ENCODE assay signal across 20 cellular contexts in genomic region chr3:40143283-40144090, GRCh38.
DNase-seq lines count a peak whose midpoint lies in the region; ATAC-seq and TF ChIP-seq lines count a peak whose summit lies in the region.
"Had no signal": no experiment of that assay in that cellular context is flagged by ENCODE, and none has a peak within 500 bp of the region (broad histone marks: within the 10 kb centered on the region; RNA-seq: fewer than 3 reads in every experiment).

No MANE protein-coding gene starts in this region.

- TF ChIP-seq EP300 in SK-N-SH (IDR thresholded peaks at IDR 0.05; ENCODE audit: borderline replicate concordance in 1 of 2, low read depth in 1 of 2, low read length in 1 of 2): no peak

- H3K4me3 ChIP-seq in SK-N-SH (ENCODE audit: low read depth in 2 of 2, low read length in 1 of 2) (no peak overlapping the region), MG63 (no peak overlapping the region), fibroblast of the aortic adventitia (ENCODE audit: low read depth, low read length) (no peak overlapping the region), skeletal muscle satellite cell (ENCODE audit: low read length) (no peak overlapping the region)

- no peak overlapping the region for H3K4me2 ChIP-seq in SK-N-SH
- peak overlapping the region; percentile 1 for H3K4me2 ChIP-seq in skeletal muscle satellite cell (ENCODE audit: low read length)

- H3K27me3 ChIP-seq in SK-N-SH (ENCODE audit: insufficient read depth) (no peaks in the 10 kb centered on the region), MG63 (no peaks in the 10 kb centered on the region), skeletal muscle satellite cell (ENCODE audit: control insufficient read depth, insufficient read depth, low read length) (no peaks in the 10 kb centered on the region)

- H3K27ac ChIP-seq in SK-N-SH (ENCODE audit: low read depth in 2 of 2, low read length in 1 of 2): no peak overlapping the region
- H3K27ac ChIP-seq: 22Rv1 had no signal

- H3K9me3 ChIP-seq in SK-N-SH: no peaks in the 10 kb centered on the region
- H3K9me3 ChIP-seq in MG63: no peaks in the 10 kb centered on the region
- H3K9me3 ChIP-seq in skeletal muscle satellite cell (replicated peaks; ENCODE audit: low read length): no peaks in the 10 kb centered on the region

- no peak overlapping the region for H3K9ac ChIP-seq in SK-N-SH
- H3K9ac ChIP-seq in skeletal muscle satellite cell (ENCODE audit: low read depth, low read length): no peak overlapping the region

- no peaks in the 10 kb centered on the region for H3K79me2 ChIP-seq in SK-N-SH (ENCODE audit: insufficient read depth)

- peak; percentile 73 for ATAC-seq in SK-N-SH treated with all-trans-retinoic acid at 6 μM for 48 hours
- ATAC-seq: HCT116 had no signal

- no peaks in the 10 kb centered on the region for H3F3A ChIP-seq in SK-N-SH (replicated peaks; ENCODE audit: insufficient read depth)

- H2AFZ ChIP-seq in SK-N-SH (ENCODE audit: low read depth): no peak overlapping the region

- H3K4me1 ChIP-seq in SK-N-SH (ENCODE audit: control insufficient read depth in 1 of 2, insufficient read depth in 2 of 2, low read depth in 1 of 2, low read length in 1 of 2) (peaks cover 0 to 11% of the 10 kb centered on the region in 2 experiments; a peak in 2 of 4 replicates), skeletal muscle satellite cell (ENCODE audit: control insufficient read depth, insufficient read depth, low read length) (peaks cover 9% of the 10 kb centered on the region)

- POLR2A ChIA-PET in SK-N-SH (lab: Yijun Ruan, JAX): no interaction called here

- CTCF ChIA-PET in SK-N-SH (lab: Yijun Ruan, JAX): interaction anchor here (1.0 to 1.7 kb wide), 4 partner anchors 12 to 48 kb away, joined by 3 to 6 read pairs (median 6); no protein-coding TSS in a partner anchor

- WGBS in SK-N-SH (ENCODE audit: low lambda C conversion rate): 39% methylated on average over 10 of the region's 10 CpGs

- H3K36me3 ChIP-seq in SK-N-SH (replicated peaks in 1 of 2; ENCODE audit: control insufficient read depth in 1 of 2, insufficient read depth in 2 of 2, low read length in 1 of 2) (no peaks in the 10 kb centered on the region), MG63 (no peaks in the 10 kb centered on the region), skeletal muscle satellite cell (ENCODE audit: insufficient read depth, low read length) (no peaks in the 10 kb centered on the region)

- no peaks in the 10 kb centered on the region for H4K20me1 ChIP-seq in SK-N-SH (ENCODE audit: insufficient read depth)

- no peaks in the 10 kb centered on the region for H3K9me2 ChIP-seq in SK-N-SH

- TF ChIP-seq CTCF in SK-N-SH (IDR thresholded peaks at IDR 0.05) (no peak), fibroblast of the aortic adventitia (IDR thresholded peaks at IDR 0.05; ENCODE audit: insufficient read depth, low read length) (no peak)

- DNase-seq in SK-N-SH (no peak), MG63 (peak; percentile 24), fibroblast of the aortic adventitia (ENCODE audit: low read depth) (peak; percentile 10), NOMO-1 treated with dmso at 0.1 percent for 144 hours (lab: John Stamatoyannopoulos, UW; ENCODE audit: unreplicated experiment) (no peak), amygdala (lab: John Stamatoyannopoulos, UW) (no peak), NCI-H2029 (lab: John Stamatoyannopoulos, UW) (no peak)
- DNase-seq: CD4-positive, alpha-beta memory T cell; DMS153; GOT3; MV-4-11; NCI-H1694 treated with DMSO at 0.1 percent for 48 hours; NCI-H2107; NCI-H510A treated with DMSO at 0.1 percent for 48 hours; NCI-H774; OCI-M1; SHP77 had no signal

- no peak for TF ChIP-seq RAD21 in SK-N-SH (IDR thresholded peaks at IDR 0.05; ENCODE audit: low read length)

TF ChIP-seq in SK-N-SH treated with all-trans-retinoic acid at 6 μM for 48 hours, 23 proteins besides CTCF, POLR2A, EP300 and RAD21 (continues in another document):
- no peak for TF ChIP-seq ZNF8 (CRISPR knock-in tag; IDR thresholded peaks at IDR 0.05)
- TF ChIP-seq CREB5 (CRISPR knock-in tag; IDR thresholded peaks at IDR 0.05; ENCODE audit: low read depth): no peak
- TF ChIP-seq ZNF70 (CRISPR knock-in tag; IDR thresholded peaks at IDR 0.05): no peak
- TF ChIP-seq RARB (CRISPR knock-in tag; IDR thresholded peaks at IDR 0.05): 0 out of 2 replicates have a peak, but pooled peaks have one; percentile 57
- no peak for TF ChIP-seq ARNTL (CRISPR knock-in tag; IDR thresholded peaks at IDR 0.05; ENCODE audit: borderline replicate concordance, low read depth)
- TF ChIP-seq ISL1 (CRISPR knock-in tag; IDR thresholded peaks at IDR 0.05): peak; percentile 69
- TF ChIP-seq CSDC2 (CRISPR knock-in tag; IDR thresholded peaks at IDR 0.05): no peak

TF ChIP-seq in SK-N-SH, 30 proteins besides CTCF, POLR2A, EP300 and RAD21:
- TF ChIP-seq SMC3 (IDR thresholded peaks at IDR 0.05; ENCODE audit: low read depth, low read length): no peak
- no peak for TF ChIP-seq FOXM1 (IDR thresholded peaks at IDR 0.05; ENCODE audit: low read depth)
- TF ChIP-seq FOSL2 (IDR thresholded peaks at IDR 0.05; ENCODE audit: borderline replicate concordance, low read depth): no peak
- TF ChIP-seq NRF1 (IDR thresholded peaks at IDR 0.05; ENCODE audit: low read depth, low read length): no peak
- TF ChIP-seq, protein P1, sequence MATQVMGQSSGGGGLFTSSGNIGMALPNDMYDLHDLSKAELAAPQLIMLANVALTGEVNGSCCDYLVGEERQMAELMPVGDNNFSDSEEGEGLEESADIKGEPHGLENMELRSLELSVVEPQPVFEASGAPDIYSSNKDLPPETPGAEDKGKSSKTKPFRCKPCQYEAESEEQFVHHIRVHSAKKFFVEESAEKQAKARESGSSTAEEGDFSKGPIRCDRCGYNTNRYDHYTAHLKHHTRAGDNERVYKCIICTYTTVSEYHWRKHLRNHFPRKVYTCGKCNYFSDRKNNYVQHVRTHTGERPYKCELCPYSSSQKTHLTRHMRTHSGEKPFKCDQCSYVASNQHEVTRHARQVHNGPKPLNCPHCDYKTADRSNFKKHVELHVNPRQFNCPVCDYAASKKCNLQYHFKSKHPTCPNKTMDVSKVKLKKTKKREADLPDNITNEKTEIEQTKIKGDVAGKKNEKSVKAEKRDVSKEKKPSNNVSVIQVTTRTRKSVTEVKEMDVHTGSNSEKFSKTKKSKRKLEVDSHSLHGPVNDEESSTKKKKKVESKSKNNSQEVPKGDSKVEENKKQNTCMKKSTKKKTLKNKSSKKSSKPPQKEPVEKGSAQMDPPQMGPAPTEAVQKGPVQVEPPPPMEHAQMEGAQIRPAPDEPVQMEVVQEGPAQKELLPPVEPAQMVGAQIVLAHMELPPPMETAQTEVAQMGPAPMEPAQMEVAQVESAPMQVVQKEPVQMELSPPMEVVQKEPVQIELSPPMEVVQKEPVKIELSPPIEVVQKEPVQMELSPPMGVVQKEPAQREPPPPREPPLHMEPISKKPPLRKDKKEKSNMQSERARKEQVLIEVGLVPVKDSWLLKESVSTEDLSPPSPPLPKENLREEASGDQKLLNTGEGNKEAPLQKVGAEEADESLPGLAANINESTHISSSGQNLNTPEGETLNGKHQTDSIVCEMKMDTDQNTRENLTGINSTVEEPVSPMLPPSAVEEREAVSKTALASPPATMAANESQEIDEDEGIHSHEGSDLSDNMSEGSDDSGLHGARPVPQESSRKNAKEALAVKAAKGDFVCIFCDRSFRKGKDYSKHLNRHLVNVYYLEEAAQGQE (IDR thresholded peaks at IDR 0.05; ENCODE audit: low read depth, low read length): no peak
- no peak for TF ChIP-seq TCF12 (IDR thresholded peaks at IDR 0.05)
- no peak for TF ChIP-seq EZH2phosphoT487 (IDR thresholded peaks at IDR 0.05; ENCODE audit: borderline replicate concordance, low read depth)
- TF ChIP-seq YY1 (IDR thresholded peaks at IDR 0.05; ENCODE audit: low read depth): no peak
- TF ChIP-seq, protein P2, sequence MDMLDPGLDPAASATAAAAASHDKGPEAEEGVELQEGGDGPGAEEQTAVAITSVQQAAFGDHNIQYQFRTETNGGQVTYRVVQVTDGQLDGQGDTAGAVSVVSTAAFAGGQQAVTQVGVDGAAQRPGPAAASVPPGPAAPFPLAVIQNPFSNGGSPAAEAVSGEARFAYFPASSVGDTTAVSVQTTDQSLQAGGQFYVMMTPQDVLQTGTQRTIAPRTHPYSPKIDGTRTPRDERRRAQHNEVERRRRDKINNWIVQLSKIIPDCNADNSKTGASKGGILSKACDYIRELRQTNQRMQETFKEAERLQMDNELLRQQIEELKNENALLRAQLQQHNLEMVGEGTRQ (IDR thresholded peaks at IDR 0.05; ENCODE audit: borderline replicate concordance, low read depth, low read length): no peak
- TF ChIP-seq, protein P3, sequence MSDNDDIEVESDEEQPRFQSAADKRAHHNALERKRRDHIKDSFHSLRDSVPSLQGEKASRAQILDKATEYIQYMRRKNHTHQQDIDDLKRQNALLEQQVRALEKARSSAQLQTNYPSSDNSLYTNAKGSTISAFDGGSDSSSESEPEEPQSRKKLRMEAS (IDR thresholded peaks at IDR 0.05; ENCODE audit: low read depth): no peak
- TF ChIP-seq FOXJ3 (CRISPR knock-in tag; IDR thresholded peaks at IDR 0.05): no peak
TF ChIP-seq in SK-N-SH: peak in this region for 0.

Comparison
In these comparisons a context has a peak if more than half of its experiments do, and no peak if none do; other contexts are left out.
1. DNase-seq: peak in MG63 (single experiment) and fibroblast of the aortic adventitia (single experiment); none in SK-N-SH (single experiment), NOMO-1 treated with dmso at 0.1 percent for 144 hours (single experiment), amygdala (0 of 56) and NCI-H2029 (single experiment).